ENCODE assay signal across 14 cellular contexts in the genomic region with DNA sequence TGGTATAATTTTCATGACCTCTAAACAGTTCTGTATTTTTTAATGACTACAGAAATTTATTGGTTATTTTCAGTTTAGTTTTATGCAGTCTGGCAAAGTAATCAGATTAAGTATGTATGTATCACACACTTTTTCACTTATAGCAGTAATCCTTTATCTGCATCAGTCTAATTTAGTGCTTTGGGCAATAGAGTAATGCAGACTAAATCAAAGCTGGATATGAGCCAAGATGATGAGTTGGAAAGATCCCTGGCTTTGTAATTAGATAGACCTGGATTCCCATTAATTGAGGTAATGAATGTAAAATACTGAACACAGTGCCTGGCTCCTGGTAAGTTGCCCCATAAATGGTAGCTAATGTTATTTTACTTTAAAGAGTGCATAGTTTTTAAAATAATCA.
A peak's percentile ranks its signal among the peaks of the same experiment; 100 is the strongest.
DNase-seq lines count a peak whose midpoint lies in the region; ATAC-seq and TF ChIP-seq lines count a peak whose summit lies in the region.
"Had no signal": no experiment of that assay in that cellular context is flagged by ENCODE, and none has a peak within 500 bp of the region (broad histone marks: within the 10 kb centered on the region; RNA-seq: fewer than 3 reads in every experiment).

No MANE protein-coding gene starts in this region.

- POLR2A ChIA-PET in RWPE1 (lab: Yijun Ruan, JAX; ENCODE audit: low non-redundant PET): no interaction called here

- H3K9me2 ChIP-seq in GM23338 (ENCODE audit: insufficient read depth): no peaks in the 10 kb centered on the region

- peak; percentile 26 for DNase-seq in EH (ENCODE audit: low read depth)
- DNase-seq in GM23338 (ENCODE audit: low spot score): no peak
- DNase-seq in RWPE1 (ENCODE audit: low spot score): peak; percentile 4
- DNase-seq in epithelial cell of esophagus (ENCODE audit: low read depth): peak; percentile 50
- DNase-seq in NCI-H2107 (lab: John Stamatoyannopoulos, UW): no peak
- DNase-seq in stimulated activated CD8-positive, alpha-beta memory T cell treated with anti-CD3 and anti-CD28 coated beads, Interleukin-4, amount 100 ng/mL, for 48 hours: no peak
- DNase-seq in brain microvascular endothelial cell: no peak
- DNase-seq: CD4-positive, alpha-beta memory T cell; Karpas-422; NCI-H1436 treated with DMSO at 0.1 percent for 48 hours; NCI-H2081 treated with DMSO at 0.1 percent for 48 hours; T-helper 17 cell had no signal

- no peaks in the 10 kb centered on the region for H4K20me1 ChIP-seq in GM23338 (replicated peaks; ENCODE audit: insufficient read depth)

- H3K79me2 ChIP-seq in GM23338 (replicated peaks; ENCODE audit: insufficient read depth): no peaks in the 10 kb centered on the region

- peaks cover 25% of the 10 kb centered on the region for H3K36me3 Mint-ChIP-seq in GM23338 (ENCODE audit: low read depth)
- H3K36me3 Mint-ChIP-seq: CD4-positive, alpha-beta memory T cell had no signal

- no peaks in the 10 kb centered on the region for H3K27me3 Mint-ChIP-seq in GM23338 (ENCODE audit: insufficient read depth, low read depth, poor library complexity)
- H3K27me3 Mint-ChIP-seq: B cell, T-helper 17 cell had no signal

- peak overlapping the region; percentile 23; the same call in 1 of the 2 replicates for H3K27ac ChIP-seq in GM23338 (ENCODE audit: low read depth)
- no peak overlapping the region for H3K27ac ChIP-seq in RWPE1
- no peak overlapping the region for H3K27ac ChIP-seq in brain microvascular endothelial cell

- TF ChIP-seq CTCF in GM23338 (conservative IDR thresholded peaks at IDR 0.05; ENCODE audit: low read depth in 2 of 2) (no peak), RWPE1 (conservative IDR thresholded peaks at IDR 0.05; ENCODE audit: low read depth) (no peak), epithelial cell of esophagus (IDR thresholded peaks at IDR 0.05; ENCODE audit: insufficient read depth, low read depth, low read length, missing control alignments) (no peak), brain microvascular endothelial cell (IDR thresholded peaks at IDR 0.05; ENCODE audit: low read depth, low read length, missing control alignments) (no peak)

- in situ Hi-C loops in brain microvascular endothelial cell (cut with HindIII; ENCODE audit: low pct_ligation_motif_present, low sequenced_read_pairs): no loop called here

- peaks cover 17% of the 10 kb centered on the region for H3K4me1 Mint-ChIP-seq in GM23338
- H3K4me1 Mint-ChIP-seq: B cell; CD4-positive, alpha-beta memory T cell; T-helper 17 cell had no signal

- no peak overlapping the region for H3K27ac Mint-ChIP-seq in GM23338
- H3K27ac Mint-ChIP-seq: B cell; CD4-positive, alpha-beta memory T cell; T-helper 17 cell had no signal

- H3K4me3 ChIP-seq in GM23338 (no peak overlapping the region), epithelial cell of esophagus (ENCODE audit: low read length) (no peak overlapping the region), brain microvascular endothelial cell (ENCODE audit: low read depth, low read length) (no peak overlapping the region)

- H3K9me3 Mint-ChIP-seq in GM23338: peaks cover 16% of the 10 kb centered on the region

- no peaks in the 10 kb centered on the region for H3F3A ChIP-seq in GM23338 (replicated peaks; ENCODE audit: low read depth)

- no peak overlapping the region for H3K4me3 Mint-ChIP-seq in GM23338
- H3K4me3 Mint-ChIP-seq: B cell; CD4-positive, alpha-beta memory T cell; T-helper 17 cell had no signal

- peaks cover 18% of the 10 kb centered on the region for H3K4me1 ChIP-seq in GM23338 (ENCODE audit: insufficient read depth)

- H3K36me3 ChIP-seq in GM23338 (ENCODE audit: insufficient read depth) (no peaks in the 10 kb centered on the region), brain microvascular endothelial cell (replicated peaks) (no peaks in the 10 kb centered on the region)

- CTCF ChIA-PET in RWPE1 (lab: Yijun Ruan, JAX): no interaction called here

- ATAC-seq in GM23338: no peak
- no peak for ATAC-seq in GM21737 (IDR thresholded peaks at IDR 0.05; ENCODE audit: unreplicated experiment)
- ATAC-seq: T-helper 17 cell had no signal

- H3K4me2 ChIP-seq in GM23338: no peak overlapping the region

- no peak overlapping the region for H2AFZ ChIP-seq in GM23338

- no peaks in the 10 kb centered on the region for H3K27me3 ChIP-seq in GM23338 (ENCODE audit: insufficient read depth)
- no peaks in the 10 kb centered on the region for H3K27me3 ChIP-seq in brain microvascular endothelial cell (replicated peaks)

TF ChIP-seq in GM23338, 12 proteins besides CTCF, POLR2A, EP300 and RAD21 (continues in another document):
- TF ChIP-seq POLR2AphosphoS5 (IDR thresholded peaks at IDR 0.05; ENCODE audit: low read depth) (no peak), CREB1 (CRISPR knock-in tag; IDR thresholded peaks at IDR 0.05; ENCODE audit: low read depth) (no peak), EZH2phosphoT487 (IDR thresholded peaks at IDR 0.05; ENCODE audit: unreplicated experiment) (no peak), ZNF114 (CRISPR knock-in tag; IDR thresholded peaks at IDR 0.05) (no peak), EZH2 (IDR thresholded peaks at IDR 0.05; ENCODE audit: low read depth, unreplicated experiment) (no peak), JUNB (IDR thresholded peaks at IDR 0.05; ENCODE audit: unreplicated experiment) (no peak), NANOG (IDR thresholded peaks at IDR 0.05; ENCODE audit: borderline replicate concordance) (no peak)
- TF ChIP-seq, protein P1, sequence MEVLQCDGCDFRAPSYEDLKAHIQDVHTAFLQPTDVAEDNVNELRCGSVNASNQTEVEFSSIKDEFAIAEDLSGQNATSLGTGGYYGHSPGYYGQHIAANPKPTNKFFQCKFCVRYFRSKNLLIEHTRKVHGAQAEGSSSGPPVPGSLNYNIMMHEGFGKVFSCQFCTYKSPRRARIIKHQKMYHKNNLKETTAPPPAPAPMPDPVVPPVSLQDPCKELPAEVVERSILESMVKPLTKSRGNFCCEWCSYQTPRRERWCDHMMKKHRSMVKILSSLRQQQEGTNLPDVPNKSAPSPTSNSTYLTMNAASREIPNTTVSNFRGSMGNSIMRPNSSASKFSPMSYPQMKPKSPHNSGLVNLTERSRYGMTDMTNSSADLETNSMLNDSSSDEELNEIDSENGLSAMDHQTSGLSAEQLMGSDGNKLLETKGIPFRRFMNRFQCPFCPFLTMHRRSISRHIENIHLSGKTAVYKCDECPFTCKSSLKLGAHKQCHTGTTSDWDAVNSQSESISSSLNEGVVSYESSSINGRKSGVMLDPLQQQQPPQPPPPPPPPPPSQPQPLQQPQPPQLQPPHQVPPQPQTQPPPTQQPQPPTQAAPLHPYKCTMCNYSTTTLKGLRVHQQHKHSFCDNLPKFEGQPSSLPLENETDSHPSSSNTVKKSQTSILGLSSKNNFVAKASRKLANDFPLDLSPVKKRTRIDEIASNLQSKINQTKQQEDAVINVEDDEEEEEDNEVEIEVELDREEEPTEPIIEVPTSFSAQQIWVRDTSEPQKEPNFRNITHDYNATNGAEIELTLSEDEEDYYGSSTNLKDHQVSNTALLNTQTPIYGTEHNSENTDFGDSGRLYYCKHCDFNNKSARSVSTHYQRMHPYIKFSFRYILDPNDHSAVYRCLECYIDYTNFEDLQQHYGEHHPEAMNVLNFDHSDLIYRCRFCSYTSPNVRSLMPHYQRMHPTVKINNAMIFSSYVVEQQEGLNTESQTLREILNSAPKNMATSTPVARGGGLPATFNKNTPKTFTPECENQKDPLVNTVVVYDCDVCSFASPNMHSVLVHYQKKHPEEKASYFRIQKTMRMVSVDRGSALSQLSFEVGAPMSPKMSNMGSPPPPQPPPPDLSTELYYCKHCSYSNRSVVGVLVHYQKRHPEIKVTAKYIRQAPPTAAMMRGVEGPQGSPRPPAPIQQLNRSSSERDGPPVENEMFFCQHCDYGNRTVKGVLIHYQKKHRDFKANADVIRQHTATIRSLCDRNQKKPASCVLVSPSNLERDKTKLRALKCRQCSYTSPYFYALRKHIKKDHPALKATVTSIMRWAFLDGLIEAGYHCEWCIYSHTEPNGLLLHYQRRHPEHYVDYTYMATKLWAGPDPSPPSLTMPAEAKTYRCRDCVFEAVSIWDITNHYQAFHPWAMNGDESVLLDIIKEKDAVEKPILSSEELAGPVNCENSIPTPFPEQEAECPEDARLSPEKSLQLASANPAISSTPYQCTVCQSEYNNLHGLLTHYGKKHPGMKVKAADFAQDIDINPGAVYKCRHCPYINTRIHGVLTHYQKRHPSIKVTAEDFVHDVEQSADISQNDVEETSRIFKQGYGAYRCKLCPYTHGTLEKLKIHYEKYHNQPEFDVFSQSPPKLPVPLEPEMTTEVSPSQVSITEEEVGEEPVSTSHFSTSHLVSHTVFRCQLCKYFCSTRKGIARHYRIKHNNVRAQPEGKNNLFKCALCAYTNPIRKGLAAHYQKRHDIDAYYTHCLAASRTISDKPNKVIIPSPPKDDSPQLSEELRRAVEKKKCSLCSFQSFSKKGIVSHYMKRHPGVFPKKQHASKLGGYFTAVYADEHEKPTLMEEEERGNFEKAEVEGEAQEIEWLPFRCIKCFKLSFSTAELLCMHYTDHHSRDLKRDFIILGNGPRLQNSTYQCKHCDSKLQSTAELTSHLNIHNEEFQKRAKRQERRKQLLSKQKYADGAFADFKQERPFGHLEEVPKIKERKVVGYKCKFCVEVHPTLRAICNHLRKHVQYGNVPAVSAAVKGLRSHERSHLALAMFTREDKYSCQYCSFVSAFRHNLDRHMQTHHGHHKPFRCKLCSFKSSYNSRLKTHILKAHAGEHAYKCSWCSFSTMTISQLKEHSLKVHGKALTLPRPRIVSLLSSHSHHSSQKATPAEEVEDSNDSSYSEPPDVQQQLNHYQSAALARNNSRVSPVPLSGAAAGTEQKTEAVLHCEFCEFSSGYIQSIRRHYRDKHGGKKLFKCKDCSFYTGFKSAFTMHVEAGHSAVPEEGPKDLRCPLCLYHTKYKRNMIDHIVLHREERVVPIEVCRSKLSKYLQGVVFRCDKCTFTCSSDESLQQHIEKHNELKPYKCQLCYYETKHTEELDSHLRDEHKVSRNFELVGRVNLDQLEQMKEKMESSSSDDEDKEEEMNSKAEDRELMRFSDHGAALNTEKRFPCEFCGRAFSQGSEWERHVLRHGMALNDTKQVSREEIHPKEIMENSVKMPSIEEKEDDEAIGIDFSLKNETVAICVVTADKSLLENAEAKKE (CRISPR knock-in tag; IDR thresholded peaks at IDR 0.05): no peak
- TF ChIP-seq, protein P2, sequence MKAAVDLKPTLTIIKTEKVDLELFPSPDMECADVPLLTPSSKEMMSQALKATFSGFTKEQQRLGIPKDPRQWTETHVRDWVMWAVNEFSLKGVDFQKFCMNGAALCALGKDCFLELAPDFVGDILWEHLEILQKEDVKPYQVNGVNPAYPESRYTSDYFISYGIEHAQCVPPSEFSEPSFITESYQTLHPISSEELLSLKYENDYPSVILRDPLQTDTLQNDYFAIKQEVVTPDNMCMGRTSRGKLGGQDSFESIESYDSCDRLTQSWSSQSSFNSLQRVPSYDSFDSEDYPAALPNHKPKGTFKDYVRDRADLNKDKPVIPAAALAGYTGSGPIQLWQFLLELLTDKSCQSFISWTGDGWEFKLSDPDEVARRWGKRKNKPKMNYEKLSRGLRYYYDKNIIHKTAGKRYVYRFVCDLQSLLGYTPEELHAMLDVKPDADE (IDR thresholded peaks at IDR 0.05): no peak

Comparison
In these comparisons a context has a peak if more than half of its experiments do, and no peak if none do; other contexts are left out.
1. DNase-seq: peak in EH (single experiment), RWPE1 (single experiment) and epithelial cell of esophagus (single experiment); none in GM23338 (single experiment), NCI-H2107 (single experiment), stimulated activated CD8-positive, alpha-beta memory T cell treated with anti-CD3 and anti-CD28 coated beads, Interleukin-4, amount 100 ng/mL, for 48 hours (single experiment) and brain microvascular endothelial cell (single experiment).